Comparison of ENCODE assay signal across 10 cellular contexts in genomic region chr15:93018574-93018973, GRCh38.
DNase-seq lines count a peak whose midpoint lies in the region; ATAC-seq and TF ChIP-seq lines count a peak whose summit lies in the region.
"Had no signal": no experiment of that assay in that cellular context is flagged by ENCODE, and none has a peak within 500 bp of the region (broad histone marks: within the 10 kb centered on the region; RNA-seq: fewer than 3 reads in every experiment).

No MANE protein-coding gene starts in this region.

- no peak overlapping the region for H3K4me3 Mint-ChIP-seq in memory B cell

- peaks cover 0 to 8% of the 10 kb centered on the region in 2 donors for H3K4me1 ChIP-seq in ascending aorta

- DNase-seq in AG10803 (ENCODE audit: low read depth), result no peak
- DNase-seq in EH (ENCODE audit: low read depth), result peak; percentile 44
- DNase-seq in ascending aorta (ENCODE audit: low spot score in 2 of 2), result peak in 1 of 2 donors; percentile 62
- DNase-seq in memory B cell (ENCODE audit: low spot score in 2 of 2), result no peak
- no peak for DNase-seq in hippocampal formation (lab: John Stamatoyannopoulos, UW)
- DNase-seq in foreskin melanocyte, result no peak
- DNase-seq: cortex of kidney, NCI-H526 treated with DMSO at 0.1 percent for 48 hours had no signal

- H3K9me3 Mint-ChIP-seq in memory B cell, result no peaks in the 10 kb centered on the region

- no peak for ATAC-seq in memory B cell (ENCODE audit: low read depth)
- no peak for ATAC-seq in GM19351 (IDR thresholded peaks at IDR 0.05; ENCODE audit: unreplicated experiment)
- ATAC-seq in HG02763 (IDR thresholded peaks at IDR 0.05; ENCODE audit: unreplicated experiment), result no peak

- H3K27ac ChIP-seq in ascending aorta, result peak overlapping the region; percentile 62 to 77

- TF ChIP-seq CTCF in AG10803 (conservative IDR thresholded peaks at IDR 0.05; ENCODE audit: low read length) (peak; percentile 32), ascending aorta (IDR thresholded peaks at IDR 0.05) (peak in 1 of 3 experiments; percentile 26)

- no peaks in the 10 kb centered on the region for H3K27me3 Mint-ChIP-seq in memory B cell

- H3K4me3 ChIP-seq in AG10803 (ENCODE audit: low read length), result no peak overlapping the region
- no peak overlapping the region for H3K4me3 ChIP-seq in ascending aorta

- peaks cover 66% of the 10 kb centered on the region for H3K36me3 Mint-ChIP-seq in memory B cell

- intact Hi-C loops in ascending aorta (cut with DNase I), result loop anchor here (10.0 kb wide), 1 partner anchor 94 kb away; no protein-coding TSS in a partner anchor

- H3K36me3 ChIP-seq in ascending aorta, result peaks cover 66 to 88% of the 10 kb centered on the region in 2 donors

- no peaks in the 10 kb centered on the region for H3K9me3 ChIP-seq in ascending aorta

- no peaks in the 10 kb centered on the region for H3K27me3 ChIP-seq in ascending aorta

- peaks cover 4% of the 10 kb centered on the region for H3K4me1 Mint-ChIP-seq in memory B cell

- H3K27ac Mint-ChIP-seq in memory B cell, result peak overlapping the region; percentile 39
